Comparison of ENCODE assay signal across 10 cellular contexts in the genomic region with DNA sequence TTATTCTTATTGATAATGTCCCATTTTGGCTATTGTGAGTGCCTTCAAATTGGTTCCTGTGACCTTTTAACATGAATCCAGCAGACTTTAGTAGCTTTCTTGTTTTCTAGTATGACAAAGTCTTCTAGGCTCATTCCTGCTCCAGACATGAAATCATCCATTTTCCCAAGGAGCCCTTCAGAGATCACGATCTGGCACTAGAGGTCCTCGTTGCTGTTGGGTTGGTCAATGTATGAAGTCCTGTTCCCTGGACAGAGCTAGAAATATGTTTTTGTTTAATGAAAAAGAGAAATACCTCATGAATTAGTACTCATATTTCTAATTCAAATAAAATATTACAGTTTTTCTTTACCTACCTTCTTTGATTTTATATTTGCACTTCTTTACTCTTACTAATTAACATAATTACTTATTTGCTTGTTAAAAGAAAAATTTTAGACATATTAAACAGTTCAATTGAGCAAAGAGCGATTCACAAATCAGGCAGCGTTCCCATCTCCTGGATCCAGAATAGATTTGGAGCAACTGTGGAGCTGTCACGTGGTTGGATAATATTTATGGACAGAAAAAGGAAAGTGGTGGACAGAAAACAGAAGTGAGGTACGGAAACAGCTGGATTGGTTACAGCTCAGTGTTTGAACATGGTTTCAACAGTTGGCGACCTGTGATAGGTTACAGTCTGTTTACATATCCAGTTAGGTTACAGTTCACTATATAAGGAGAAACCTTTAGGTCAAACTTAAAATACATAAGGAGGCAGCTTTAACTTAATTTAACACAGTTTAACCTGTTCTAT. TPM values are rescaled to one million over a fixed set of nuclear protein-coding genes. Genes with fewer than 3 reads are reported as not detected.
DNase-seq lines count a peak whose midpoint lies in the region; ATAC-seq and TF ChIP-seq lines count a peak whose summit lies in the region.
"Had no signal": no experiment of that assay in that cellular context is flagged by ENCODE, and none has a peak within 500 bp of the region (broad histone marks: within the 10 kb centered on the region; RNA-seq: fewer than 3 reads in every experiment).

No MANE protein-coding gene starts in this region.

- H3K27me3 ChIP-seq in esophagus squamous epithelium: no peaks in the 10 kb centered on the region

- no peak for DNase-seq in GM13976 (ENCODE audit: low spot score)
- peak; percentile 45 for DNase-seq in NCI-H345 (lab: John Stamatoyannopoulos, UW)
- no peak for DNase-seq in esophagus squamous epithelium (lab: John Stamatoyannopoulos, UW)
- peak; percentile 57 for DNase-seq in smooth muscle cell of the brain vasculature (ENCODE audit: low read depth, low spot score)
- DNase-seq in KG1 (lab: John Stamatoyannopoulos, UW): no peak
- DNase-seq in NCI-H146 (lab: John Stamatoyannopoulos, UW): no peak
- DNase-seq: activated naive CD4-positive, alpha-beta T cell treated with anti-CD3 and anti-CD28 coated beads for 36 hours; mesendoderm had no signal

- 57 to 75% methylated on average over 7 of the region's 7 CpGs for WGBS in esophagus squamous epithelium, 2 donors

- H3K4me1 ChIP-seq in esophagus squamous epithelium: peaks cover 0 to 22% (median 0%) of the 10 kb centered on the region in 3 donors

- H3K36me3 ChIP-seq in esophagus squamous epithelium: no peaks in the 10 kb centered on the region

- intact Hi-C loops in esophagus squamous epithelium (cut with DNase I): loop anchor here (10.0 kb wide), 1 partner anchor 180 kb away; no protein-coding TSS in a partner anchor

- no peaks in the 10 kb centered on the region for H3K9me3 ChIP-seq in esophagus squamous epithelium

- no peak overlapping the region for H3K4me3 ChIP-seq in esophagus squamous epithelium

- H3K27ac ChIP-seq in esophagus squamous epithelium: no peak overlapping the region

- no peak for ATAC-seq in GM18502 (IDR thresholded peaks at IDR 0.05; ENCODE audit: poor library complexity, unreplicated experiment)
- ATAC-seq in HG03432 (IDR thresholded peaks at IDR 0.05; ENCODE audit: unreplicated experiment): no peak

- in situ Hi-C loops in GM13976 (cut with MboI; ENCODE audit: low sequenced_read_pairs, unreplicated experiment): no loop called here

- peak; percentile 20 for TF ChIP-seq CTCF in GM13976 (IDR thresholded peaks at IDR 0.05; ENCODE audit: borderline replicate concordance, control extremely low read depth, extremely low read depth, insufficient read depth, missing control alignments)
- peak in 4 of 6 experiments; percentile 26 to 52 (median 32) for TF ChIP-seq CTCF in esophagus squamous epithelium (IDR thresholded peaks at IDR 0.05)

- TF ChIP-seq POLR2A in esophagus squamous epithelium (IDR thresholded peaks at IDR 0.05): no peak

RNA-seq across cellular contexts. Expression of a gene that starts 19.8 kb away (rescaled TPM):
- total RNA-seq in esophagus squamous epithelium: 1 to 10 TPM; 3.1 to 8.0 (median 3.9) TPM

RNA-seq across cellular contexts. Expression of a gene that starts 24.3 kb away (rescaled TPM):
- 10 to 100 TPM; 17.0 to 50.9 (median 23.9) TPM for total RNA-seq in esophagus squamous epithelium

Comparison
In these comparisons a context has a peak if more than half of its experiments do, and no peak if none do; other contexts are left out.
1. DNase-seq: peak in NCI-H345 (single experiment) and smooth muscle cell of the brain vasculature (single experiment); none in GM13976 (single experiment), esophagus squamous epithelium (single experiment), KG1 (single experiment) and NCI-H146 (single experiment).